Comparison of ENCODE assay signal across 15 cellular contexts in genomic region chr5:159783731-159784247, GRCh38.
DNase-seq lines count a peak whose midpoint lies in the region; ATAC-seq and TF ChIP-seq lines count a peak whose summit lies in the region.
"Had no signal": no experiment of that assay in that cellular context is flagged by ENCODE, and none has a peak within 500 bp of the region (broad histone marks: within the 10 kb centered on the region; RNA-seq: fewer than 3 reads in every experiment).

No MANE protein-coding gene starts in this region.

- no peaks in the 10 kb centered on the region for H3K4me1 ChIP-seq in A673 (ENCODE audit: insufficient read depth, low read length, poor library complexity, severe bottlenecking)
- H3K4me1 ChIP-seq in esophagus muscularis mucosa, result peaks cover 0 to 25% (median 9%) of the 10 kb centered on the region in 4 donors
- H3K4me1 ChIP-seq in neural progenitor cell, result no peaks in the 10 kb centered on the region

- H3K79me2 ChIP-seq in neural progenitor cell (ENCODE audit: low read depth), result no peaks in the 10 kb centered on the region

- H3F3A ChIP-seq in neural progenitor cell (ENCODE audit: low read depth), result no peaks in the 10 kb centered on the region

- no peaks in the 10 kb centered on the region for H4K20me1 ChIP-seq in neural progenitor cell (ENCODE audit: low read depth)
- H4K20me1 ChIP-seq: BLaER1 treated with 17β-estradiol and CSF1 and Interleukin-3, amounts not matched to agents 10 nM and 100 nM had no signal

- DNase-seq in A673 (ENCODE audit: low spot score), result peak; percentile 16
- no peak for DNase-seq in WTC11 (ENCODE audit: low spot score)
- DNase-seq in esophagus muscularis mucosa (ENCODE audit: extremely low spot score), result peak; percentile 82
- peak; percentile 7 for DNase-seq in neural progenitor cell (ENCODE audit: low spot score)
- DNase-seq in activated T-cell treated with anti-CD3 and anti-CD28 coated beads, Interleukin-2, amount 50 U/mL, for 4 hours, result no peak
- no peak for DNase-seq in activated gamma-delta T cell treated with Interleukin-2 at 50 U/mL for 16 hours
- no peak for DNase-seq in stimulated activated CD4-positive, alpha-beta T cell treated with anti-CD3 and anti-CD28 coated beads, Interleukin-2, amount 100 ng/mL, for 48 hours
- DNase-seq in activated T-helper 2 cell treated with anti-CD3 and anti-CD28 coated beads, Interferon-gamma antibody, Interleukin-2, Interleukin-4, amounts not matched to agents 10 μg/mL and 5 μg/mL and 100 μg/mL, durations not matched to agents 14 hours and 24 hours and 36 hours (ENCODE audit: low spot score), result no peak
- DNase-seq: 8988T; ACHN; CD4-positive, CD25-positive, alpha-beta regulatory T cell; GOT3; H9 had no signal

- intact Hi-C loops in A673 (cut with micrococcal nuclease; ENCODE audit: unreplicated experiment) (no loop called here), esophagus muscularis mucosa (cut with DNase I) (no loop called here)
- intact Hi-C loops in activated T-helper 2 cell treated with anti-CD3 and anti-CD28 coated beads, Interferon-gamma antibody, Interleukin-2, Interleukin-4, amounts not matched to agents 10 μg/mL and 5 μg/mL and 100 μg/mL, durations not matched to agents 14 hours and 24 hours and 36 hours (cut with micrococcal nuclease), result no loop called here

- CTCF ChIA-PET in A673 (lab: Charles Lee), result no interaction called here
- CTCF ChIA-PET in WTC11 (lab: Charles Lee), result interaction anchor here (1.7 to 2.0 kb wide), 2 partner anchors 9 to 133 kb away, joined by 5 to 9 read pairs; partner anchors contain the start of gene ADRA1B

- H3K9me3 Mint-ChIP-seq in WTC11, result no peaks in the 10 kb centered on the region
- no peaks in the 10 kb centered on the region for H3K9me3 Mint-ChIP-seq in neural progenitor cell
- H3K9me3 Mint-ChIP-seq in activated T-cell treated with anti-CD3 and anti-CD28 coated beads, Interleukin-2, amount 50 U/mL, for 4 hours, result no peaks in the 10 kb centered on the region
- H3K9me3 Mint-ChIP-seq in activated T-helper 2 cell treated with anti-CD3 and anti-CD28 coated beads, Interferon-gamma antibody, Interleukin-2, Interleukin-4, amounts not matched to agents 10 μg/mL and 5 μg/mL and 100 μg/mL, durations not matched to agents 14 hours and 24 hours and 36 hours, result peaks cover 10% of the 10 kb centered on the region
- H3K9me3 Mint-ChIP-seq: H9 had no signal

- H3K4me1 Mint-ChIP-seq in WTC11, result peaks cover 41% of the 10 kb centered on the region
- peaks cover 18% of the 10 kb centered on the region for H3K4me1 Mint-ChIP-seq in neural progenitor cell
- peaks cover 9% of the 10 kb centered on the region for H3K4me1 Mint-ChIP-seq in activated T-cell treated with anti-CD3 and anti-CD28 coated beads, Interleukin-2, amount 50 U/mL, for 4 hours (ENCODE audit: low read depth)
- H3K4me1 Mint-ChIP-seq in activated T-helper 2 cell treated with anti-CD3 and anti-CD28 coated beads, Interferon-gamma antibody, Interleukin-2, Interleukin-4, amounts not matched to agents 10 μg/mL and 5 μg/mL and 100 μg/mL, durations not matched to agents 14 hours and 24 hours and 36 hours (ENCODE audit: low read depth), result peaks cover 34% of the 10 kb centered on the region

- H3K4me2 ChIP-seq in neural progenitor cell, result no peak overlapping the region
- H3K4me2 ChIP-seq: BLaER1 treated with 17β-estradiol and CSF1 and Interleukin-3, amounts not matched to agents 10 nM and 100 nM had no signal

- 75% methylated on average over 3 of the region's 3 CpGs for WGBS in esophagus muscularis mucosa

- H3K4me3 Mint-ChIP-seq in WTC11 (no peak overlapping the region), neural progenitor cell (no peak overlapping the region)
- no peak overlapping the region for H3K4me3 Mint-ChIP-seq in activated T-cell treated with anti-CD3 and anti-CD28 coated beads, Interleukin-2, amount 50 U/mL, for 4 hours
- no peak overlapping the region for H3K4me3 Mint-ChIP-seq in activated T-helper 2 cell treated with anti-CD3 and anti-CD28 coated beads, Interferon-gamma antibody, Interleukin-2, Interleukin-4, amounts not matched to agents 10 μg/mL and 5 μg/mL and 100 μg/mL, durations not matched to agents 14 hours and 24 hours and 36 hours (ENCODE audit: low read depth)
- H3K4me3 Mint-ChIP-seq: CD4-positive, CD25-positive, alpha-beta regulatory T cell; H9 had no signal

- no peak overlapping the region for H3K4me3 ChIP-seq in A673 (ENCODE audit: low read depth, low read length, poor library complexity, severe bottlenecking)
- no peak overlapping the region for H3K4me3 ChIP-seq in esophagus muscularis mucosa
- no peak overlapping the region for H3K4me3 ChIP-seq in neural progenitor cell
- H3K4me3 ChIP-seq: BLaER1 treated with 17β-estradiol and CSF1 and Interleukin-3, amounts not matched to agents 10 nM and 100 nM; GM12878 had no signal

- H3K27me3 Mint-ChIP-seq in WTC11 (ENCODE audit: low read depth) (no peaks in the 10 kb centered on the region), neural progenitor cell (ENCODE audit: insufficient read depth, low read depth) (no peaks in the 10 kb centered on the region)
- peaks cover 10% of the 10 kb centered on the region for H3K27me3 Mint-ChIP-seq in activated T-cell treated with anti-CD3 and anti-CD28 coated beads, Interleukin-2, amount 50 U/mL, for 4 hours (ENCODE audit: low read depth)
- H3K27me3 Mint-ChIP-seq in activated T-helper 2 cell treated with anti-CD3 and anti-CD28 coated beads, Interferon-gamma antibody, Interleukin-2, Interleukin-4, amounts not matched to agents 10 μg/mL and 5 μg/mL and 100 μg/mL, durations not matched to agents 14 hours and 24 hours and 36 hours (ENCODE audit: low read depth), result peaks cover 8% of the 10 kb centered on the region

- H3K27ac ChIP-seq in A673 (ENCODE audit: low read depth, low read length, poor library complexity, severe bottlenecking), result no peak overlapping the region
- no peak overlapping the region for H3K27ac ChIP-seq in esophagus muscularis mucosa (replicated peaks in 1 of 4)
- H3K27ac ChIP-seq in neural progenitor cell, result no peak overlapping the region
- H3K27ac ChIP-seq: BLaER1 treated with 17β-estradiol and CSF1 and Interleukin-3, amounts not matched to agents 10 nM and 100 nM had no signal

- H3K36me3 ChIP-seq in A673 (ENCODE audit: insufficient read depth, low read length, poor library complexity, severe bottlenecking), result no peaks in the 10 kb centered on the region
- H3K36me3 ChIP-seq in esophagus muscularis mucosa, result no peaks in the 10 kb centered on the region
- no peaks in the 10 kb centered on the region for H3K36me3 ChIP-seq in neural progenitor cell
- H3K36me3 ChIP-seq: BLaER1 treated with 17β-estradiol and CSF1 and Interleukin-3, amounts not matched to agents 10 nM and 100 nM had no signal

- peak; percentile 64 for ATAC-seq in WTC11
- no peak for ATAC-seq in activated T-cell treated with anti-CD3 and anti-CD28 coated beads, Interleukin-2, amount 50 U/mL, for 4 hours
- ATAC-seq: GM12878 had no signal

- no peak for TF ChIP-seq EP300 in esophagus muscularis mucosa (IDR thresholded peaks at IDR 0.05)

- TF ChIP-seq POLR2A in esophagus muscularis mucosa (IDR thresholded peaks at IDR 0.05; ENCODE audit: low read depth), result no peak

- POLR2A ChIA-PET in A673 (lab: Charles Lee; ENCODE audit: low non-redundant PET) (no interaction called here), WTC11 (lab: Charles Lee) (interaction anchor here (1.2 kb wide), 1 partner anchor 10 kb away, joined by 5 read pairs; no protein-coding TSS in a partner anchor)

- H3K36me3 Mint-ChIP-seq in WTC11, result no peaks in the 10 kb centered on the region
- no peaks in the 10 kb centered on the region for H3K36me3 Mint-ChIP-seq in neural progenitor cell
- H3K36me3 Mint-ChIP-seq in activated T-cell treated with anti-CD3 and anti-CD28 coated beads, Interleukin-2, amount 50 U/mL, for 4 hours (ENCODE audit: insufficient read depth), result no peaks in the 10 kb centered on the region
- H3K36me3 Mint-ChIP-seq in activated T-helper 2 cell treated with anti-CD3 and anti-CD28 coated beads, Interferon-gamma antibody, Interleukin-2, Interleukin-4, amounts not matched to agents 10 μg/mL and 5 μg/mL and 100 μg/mL, durations not matched to agents 14 hours and 24 hours and 36 hours (ENCODE audit: low read depth), result no peaks in the 10 kb centered on the region
- H3K36me3 Mint-ChIP-seq: CD4-positive, CD25-positive, alpha-beta regulatory T cell had no signal

- no TSS peak for BruUV-seq in A673 (replicated peaks; lab: Mats Ljungman, UMichigan)

- H3K9ac ChIP-seq in neural progenitor cell, result no peak overlapping the region
- H3K9ac ChIP-seq: BLaER1 treated with 17β-estradiol and CSF1 and Interleukin-3, amounts not matched to agents 10 nM and 100 nM had no signal

- H3K27me3 ChIP-seq in A673 (replicated peaks; ENCODE audit: insufficient read depth, low read depth, low read length, poor library complexity) (no peaks in the 10 kb centered on the region), esophagus muscularis mucosa (peaks cover 0 to 18% (median 0%) of the 10 kb centered on the region in 4 donors), neural progenitor cell (no peaks in the 10 kb centered on the region)
- H3K27me3 ChIP-seq: BLaER1 treated with 17β-estradiol and CSF1 and Interleukin-3, amounts not matched to agents 10 nM and 100 nM had no signal

- TF ChIP-seq CTCF in A673 (conservative IDR thresholded peaks at IDR 0.05; ENCODE audit: low read depth, low read length), result no peak
- no peak for TF ChIP-seq CTCF in WTC11 (IDR thresholded peaks at IDR 0.05)
- no peak for TF ChIP-seq CTCF in esophagus muscularis mucosa (IDR thresholded peaks at IDR 0.05)
- TF ChIP-seq CTCF in neural progenitor cell (IDR thresholded peaks at IDR 0.05), result no peak

- H2AFZ ChIP-seq in neural progenitor cell (replicated peaks), result no peak overlapping the region

- H3K9me3 ChIP-seq in A673 (ENCODE audit: low read depth, low read length, poor library complexity, severe bottlenecking) (no peaks in the 10 kb centered on the region), esophagus muscularis mucosa (no peaks in the 10 kb centered on the region), neural progenitor cell (ENCODE audit: low read depth) (no peaks in the 10 kb centered on the region)
- H3K9me3 ChIP-seq: BLaER1 treated with 17β-estradiol and CSF1 and Interleukin-3, amounts not matched to agents 10 nM and 100 nM had no signal

- H3K27ac Mint-ChIP-seq in WTC11 (0 out of 2 replicates have a peak overlapping the region, but pooled peaks have one; percentile 16), neural progenitor cell (peak overlapping the region; percentile 3)
- no peak overlapping the region for H3K27ac Mint-ChIP-seq in activated T-helper 2 cell treated with anti-CD3 and anti-CD28 coated beads, Interferon-gamma antibody, Interleukin-2, Interleukin-4, amounts not matched to agents 10 μg/mL and 5 μg/mL and 100 μg/mL, durations not matched to agents 14 hours and 24 hours and 36 hours
- H3K27ac Mint-ChIP-seq: CD4-positive, CD25-positive, alpha-beta regulatory T cell had no signal

Comparison
In these comparisons a context has a peak if more than half of its experiments do, and no peak if none do; other contexts are left out.
1. DNase-seq: peak in A673 (single experiment), esophagus muscularis mucosa (single experiment) and neural progenitor cell (single experiment); none in WTC11 (single experiment), activated T-cell treated with anti-CD3 and anti-CD28 coated beads, Interleukin-2, amount 50 U/mL, for 4 hours (single experiment), activated gamma-delta T cell treated with Interleukin-2 at 50 U/mL for 16 hours (single experiment), stimulated activated CD4-positive, alpha-beta T cell treated with anti-CD3 and anti-CD28 coated beads, Interleukin-2, amount 100 ng/mL, for 48 hours (0 of 2) and activated T-helper 2 cell treated with anti-CD3 and anti-CD28 coated beads, Interferon-gamma antibody, Interleukin-2, Interleukin-4, amounts not matched to agents 10 μg/mL and 5 μg/mL and 100 μg/mL, durations not matched to agents 14 hours and 24 hours and 36 hours (single experiment).